15 cellular contexts compared by ENCODE assay signal in genomic region chr11:71948314-71949027, GRCh38. TPM values are rescaled to one million over a fixed set of nuclear protein-coding genes. Genes with fewer than 3 reads are reported as not detected.
A peak's percentile ranks its signal among the peaks of the same experiment; 100 is the strongest.
DNase-seq lines count a peak whose midpoint lies in the region; ATAC-seq and TF ChIP-seq lines count a peak whose summit lies in the region.
"Had no signal": no experiment of that assay in that cellular context is flagged by ENCODE, and none has a peak within 500 bp of the region (broad histone marks: within the 10 kb centered on the region; RNA-seq: fewer than 3 reads in every experiment).

No MANE protein-coding gene starts in this region.

- H3K27ac Mint-ChIP-seq in activated T-helper 17 cell treated with anti-CD3 and anti-CD28 coated beads, Interleukin-2, amount 50 U/mL, for 72 hours = peak overlapping the region; percentile 12
- H3K27ac Mint-ChIP-seq in T-cell = no peak overlapping the region

- DNase-seq in left ventricle myocardium superior = no peak
- no peak for DNase-seq in right atrium auricular region (ENCODE audit: low spot score)
- peak; percentile 89 for DNase-seq in left kidney (ENCODE audit: low read depth, low spot score)
- DNase-seq in upper lobe of right lung = no peak
- DNase-seq in T-cell = no peak
- no peak for DNase-seq in NK-92 treated with Interleukin-12 subunit alpha and Interleukin-12 subunit beta, amount 100 ng/mL, for 24 hours (lab: John Stamatoyannopoulos, UW)
- DNase-seq: activated CD4-positive, alpha-beta T cell treated with anti-CD3 and anti-CD28 coated beads for 4 hours; EL; midbrain; NCI-H1930; stimulated activated naive CD8-positive, alpha-beta T cell treated with anti-CD3 and anti-CD28 coated beads, Interleukin-15, amount 100 ng/mL, for 72 hours had no signal

- ATAC-seq in left ventricle myocardium superior (peak; percentile 50), upper lobe of right lung (peak; percentile 13), HG03439 (IDR thresholded peaks at IDR 0.05; ENCODE audit: unreplicated experiment) (no peak), T-cell (replicated peaks in 1 of 4) (no peak)
- no peak for ATAC-seq in activated T-helper 17 cell treated with anti-CD3 and anti-CD28 coated beads, Interleukin-2, amount 50 U/mL, for 72 hours (replicated peaks)
- ATAC-seq: stimulated activated naive CD8-positive, alpha-beta T cell treated with anti-CD3 and anti-CD28 coated beads, Interleukin-15, amount 100 ng/mL, for 72 hours had no signal

- peaks cover 55% of the 10 kb centered on the region for H3K36me3 Mint-ChIP-seq in activated T-helper 17 cell treated with anti-CD3 and anti-CD28 coated beads, Interleukin-2, amount 50 U/mL, for 72 hours (ENCODE audit: low read depth)
- peaks cover 3% of the 10 kb centered on the region for H3K36me3 Mint-ChIP-seq in T-cell

- H3K4me1 ChIP-seq in right atrium auricular region = peaks cover 0 to 19% of the 10 kb centered on the region in 2 donors
- H3K4me1 ChIP-seq in upper lobe of right lung = peaks cover 9% of the 10 kb centered on the region

- H3K4me3 Mint-ChIP-seq in activated T-helper 17 cell treated with anti-CD3 and anti-CD28 coated beads, Interleukin-2, amount 50 U/mL, for 72 hours = no peak overlapping the region
- H3K4me3 Mint-ChIP-seq in T-cell = no peak overlapping the region
- H3K4me3 Mint-ChIP-seq: activated T-helper 1 cell treated with anti-CD3 and anti-CD28 coated beads, Interleukin-12 subunit alpha, Interleukin-12 subunit beta, Interleukin-2, Interleukin-4 antibody, amounts not matched to agents 30 ng/mL and 10 ng/mL and 1 ng/mL, durations not matched to agents 14 hours and 24 hours and 36 hours; brain; stimulated activated naive CD8-positive, alpha-beta T cell treated with anti-CD3 and anti-CD28 coated beads, Interleukin-15, amount 100 ng/mL, for 72 hours had no signal

- H3K36me3 ChIP-seq in right atrium auricular region = no peaks in the 10 kb centered on the region
- H3K36me3 ChIP-seq in upper lobe of right lung = no peaks in the 10 kb centered on the region

- CTCF ChIA-PET in T-cell (lab: Charles Lee) = no interaction called here

- H3K4me3 ChIP-seq in right atrium auricular region (no peak overlapping the region), upper lobe of right lung (no peak overlapping the region)

- H3K27ac ChIP-seq in right atrium auricular region = no peak overlapping the region
- no peak overlapping the region for H3K27ac ChIP-seq in upper lobe of right lung

- peaks cover 15% of the 10 kb centered on the region for H3K4me1 Mint-ChIP-seq in activated T-helper 17 cell treated with anti-CD3 and anti-CD28 coated beads, Interleukin-2, amount 50 U/mL, for 72 hours
- H3K4me1 Mint-ChIP-seq in T-cell = peaks cover 11 to 25% (median 24%) of the 10 kb centered on the region in 3 donors

- TF ChIP-seq CTCF in right atrium auricular region (IDR thresholded peaks at IDR 0.05) (no peak), upper lobe of right lung (IDR thresholded peaks at IDR 0.05) (no peak)

- H3K9me3 Mint-ChIP-seq in activated T-helper 17 cell treated with anti-CD3 and anti-CD28 coated beads, Interleukin-2, amount 50 U/mL, for 72 hours = no peaks in the 10 kb centered on the region
- no peaks in the 10 kb centered on the region for H3K9me3 Mint-ChIP-seq in T-cell
- H3K9me3 Mint-ChIP-seq: activated T-helper 1 cell treated with anti-CD3 and anti-CD28 coated beads, Interleukin-12 subunit alpha, Interleukin-12 subunit beta, Interleukin-2, Interleukin-4 antibody, amounts not matched to agents 30 ng/mL and 10 ng/mL and 1 ng/mL, durations not matched to agents 14 hours and 24 hours and 36 hours; stimulated activated naive CD8-positive, alpha-beta T cell treated with anti-CD3 and anti-CD28 coated beads, Interleukin-15, amount 100 ng/mL, for 72 hours had no signal

- H3K27me3 ChIP-seq in right atrium auricular region (no peaks in the 10 kb centered on the region), upper lobe of right lung (no peaks in the 10 kb centered on the region)

- intact Hi-C loops in left ventricle myocardium superior (cut with micrococcal nuclease) (no loop called here), upper lobe of right lung (cut with DNase I) (no loop called here)

- POLR2A ChIA-PET in T-cell (lab: Charles Lee) = interaction anchor here in 1 of 2 donors (0.5 kb wide), 1 partner anchor 108 kb away, joined by 5 read pairs; no protein-coding TSS in a partner anchor

- H3K9me3 ChIP-seq in right atrium auricular region (no peaks in the 10 kb centered on the region), upper lobe of right lung (no peaks in the 10 kb centered on the region)

- H3K27me3 Mint-ChIP-seq in activated T-helper 17 cell treated with anti-CD3 and anti-CD28 coated beads, Interleukin-2, amount 50 U/mL, for 72 hours = no peaks in the 10 kb centered on the region
- H3K27me3 Mint-ChIP-seq in T-cell = no peaks in the 10 kb centered on the region
- H3K27me3 Mint-ChIP-seq: brain; stimulated activated naive CD8-positive, alpha-beta T cell treated with anti-CD3 and anti-CD28 coated beads, Interleukin-15, amount 100 ng/mL, for 72 hours had no signal

RNA-seq across cellular contexts. Expression of gene RNF121, which starts 19.6 kb away (rescaled TPM):
- total RNA-seq in left ventricle myocardium superior (21.1 TPM), right atrium auricular region (10 to 100 TPM; 21.6 to 25.8 TPM), upper lobe of right lung (26.8 TPM), T-cell (10 to 100 TPM; 23.9 to 29.1 (median 24.8) TPM)
- total RNA-seq in activated T-helper 17 cell treated with anti-CD3 and anti-CD28 coated beads, Interleukin-2, amount 50 U/mL, for 72 hours = 10 to 100 TPM; 45.8 to 55.5 TPM

RNA-seq across cellular contexts. Expression of gene XNDC1N, which starts 20.1 kb away (rescaled TPM):
- total RNA-seq in left ventricle myocardium superior (4.0 TPM), right atrium auricular region (1 to 10 TPM; 1.4 to 1.5 TPM), upper lobe of right lung (7.0 TPM), T-cell (10 to 100 TPM; 17.3 to 24.7 (median 21.5) TPM)
- total RNA-seq in activated T-helper 17 cell treated with anti-CD3 and anti-CD28 coated beads, Interleukin-2, amount 50 U/mL, for 72 hours = 10 to 100 TPM; 13.9 to 16.6 TPM

RNA-seq across cellular contexts. Expression of gene IL18BP, which starts 50.2 kb away (rescaled TPM):
- total RNA-seq in left ventricle myocardium superior (3.7 TPM), right atrium auricular region (1 to 10 TPM in 1 of 2 donors, under 1 TPM in 1; 0.59 to 3.0 TPM), upper lobe of right lung (21.5 TPM), T-cell (10 to 100 TPM; 18.4 to 29.2 (median 22.4) TPM)
- 10 to 100 TPM; 18.4 to 21.9 TPM for total RNA-seq in activated T-helper 17 cell treated with anti-CD3 and anti-CD28 coated beads, Interleukin-2, amount 50 U/mL, for 72 hours

Comparison
In these comparisons a context has a peak if more than half of its experiments do, and no peak if none do; other contexts are left out.
1. ATAC-seq: peak in left ventricle myocardium superior (single experiment) and upper lobe of right lung (single experiment); none in activated T-helper 17 cell treated with anti-CD3 and anti-CD28 coated beads, Interleukin-2, amount 50 U/mL, for 72 hours (single experiment), HG03439 (single experiment) and T-cell (0 of 4).